25 cellular contexts compared by ENCODE assay signal in genomic region chr2:150137338-150137737, GRCh38.
DNase-seq lines count a peak whose midpoint lies in the region; ATAC-seq, FAIRE-seq and TF ChIP-seq lines count a peak whose summit lies in the region.
"Had no signal": no experiment of that assay in that cellular context is flagged by ENCODE, and none has a peak within 500 bp of the region (broad histone marks: within the 10 kb centered on the region; RNA-seq: fewer than 3 reads in every experiment).

No MANE protein-coding gene starts in this region.

- TF ChIP-seq CTCF in HFFc6 (IDR thresholded peaks at IDR 0.05) (no peak), mammary epithelial cell (conservative IDR thresholded peaks at IDR 0.05 in 1 of 2, IDR thresholded peaks at IDR 0.05 in 1 of 2; ENCODE audit: extremely low read depth in 1 of 2, insufficient read depth in 1 of 2, low read depth in 1 of 2, low read length in 2 of 2) (no peak), mesothelial cell of epicardium (IDR thresholded peaks at IDR 0.05; ENCODE audit: unreplicated experiment) (no peak), heart right ventricle (IDR thresholded peaks at IDR 0.05) (no peak)

- intact Hi-C loops in mammary epithelial cell (cut with micrococcal nuclease) (loop anchor here (2.0 kb wide), 1 partner anchor 541 kb away; no protein-coding TSS in a partner anchor), heart right ventricle (cut with DNase I) (no loop called here)

- no peaks in the 10 kb centered on the region for H3K36me3 Mint-ChIP-seq in HFFc6 (ENCODE audit: low read depth)
- H3K36me3 Mint-ChIP-seq in mesothelial cell of epicardium, result no peaks in the 10 kb centered on the region
- H3K36me3 Mint-ChIP-seq: CD14-positive monocyte; CD8-positive, alpha-beta memory T cell had no signal

- WGBS in mammary epithelial cell (ENCODE audit: low coverage, missing lambda C conversion rate), result 69% methylated on average over 2 of the region's 2 CpGs
- WGBS in heart right ventricle, 2 donors, result 93 to 97% methylated on average over 2 of the region's 2 CpGs

- TSS peak; percentile 29 for BruUV-seq in mammary epithelial cell (replicated peaks; lab: Mats Ljungman, UMichigan)

- TF ChIP-seq POLR2A in H54 (IDR thresholded peaks at IDR 0.05; ENCODE audit: low read depth, low read length), result no peak

- H3K9ac ChIP-seq in mammary epithelial cell (ENCODE audit: insufficient read depth, low read length), result no peak overlapping the region

- H3K4me2 ChIP-seq in mammary epithelial cell (ENCODE audit: insufficient read depth, low read depth, low read length), result no peak overlapping the region

- dilution Hi-C loops in mammary epithelial cell (cut with HindIII; ENCODE audit: low sequenced_read_pairs), result no loop called here

- H3K27me3 ChIP-seq in mammary epithelial cell (ENCODE audit: insufficient read depth, low read length) (no peaks in the 10 kb centered on the region), heart right ventricle (no peaks in the 10 kb centered on the region), SJCRH30 (no peaks in the 10 kb centered on the region)

- no peaks in the 10 kb centered on the region for H3K9me3 ChIP-seq in mammary epithelial cell (replicated peaks; ENCODE audit: insufficient read depth, low read length)
- H3K9me3 ChIP-seq in heart right ventricle, result no peaks in the 10 kb centered on the region
- no peaks in the 10 kb centered on the region for H3K9me3 ChIP-seq in SJCRH30 (replicated peaks)

- H3K27me3 Mint-ChIP-seq in HFFc6 (ENCODE audit: insufficient read depth) (no peaks in the 10 kb centered on the region), mesothelial cell of epicardium (ENCODE audit: low read depth) (no peaks in the 10 kb centered on the region)
- H3K27me3 Mint-ChIP-seq: B cell; CD8-positive, alpha-beta memory T cell had no signal

- H3K4me3 ChIP-seq in mammary epithelial cell (replicated peaks in 1 of 3; ENCODE audit: insufficient read depth in 1 of 3, low read depth in 2 of 3, low read length in 3 of 3) (no peak overlapping the region), heart right ventricle (no peak overlapping the region), SJCRH30 (no peak overlapping the region)
- H3K4me3 ChIP-seq: SK-N-MC had no signal

- H3K9me3 Mint-ChIP-seq in HFFc6 (no peaks in the 10 kb centered on the region), mesothelial cell of epicardium (no peaks in the 10 kb centered on the region)

- H3K36me3 ChIP-seq in mammary epithelial cell (ENCODE audit: insufficient read depth, low read length) (no peaks in the 10 kb centered on the region), heart right ventricle (no peaks in the 10 kb centered on the region), SJCRH30 (no peaks in the 10 kb centered on the region)

- H3K4me3 Mint-ChIP-seq in HFFc6, result no peak overlapping the region
- no peak overlapping the region for H3K4me3 Mint-ChIP-seq in mesothelial cell of epicardium
- H3K4me3 Mint-ChIP-seq: B cell; CD14-positive monocyte; CD8-positive, alpha-beta memory T cell had no signal

- ATAC-seq in heart right ventricle, result no peak
- ATAC-seq: PC-3 had no signal

- no peaks in the 10 kb centered on the region for H4K20me1 ChIP-seq in mammary epithelial cell (ENCODE audit: insufficient read depth, low read length)

- DNase-seq in HFFc6 (no peak), mammary epithelial cell (peak; percentile 44), mesothelial cell of epicardium (ENCODE audit: low spot score in 2 of 2, unreplicated experiment in 2 of 2) (no peak), H54 (ENCODE audit: insufficient read length, low spot score) (no peak), kidney glomerular epithelial cell (lab: John Stamatoyannopoulos, UW) (no peak), heart right ventricle (no peak), SJCRH30 (no peak)
- DNase-seq: CD8-positive, alpha-beta memory T cell; DMS153; Kasumi-1; MV-4-11; NCI-H1105; NCI-H1436 treated with DMSO at 0.1 percent for 48 hours; NCI-H1930; NCI-H2107; NCI-H446; NCI-H524 treated with DMSO at 0.1 percent for 48 hours; NCI-H774; PC-3; RPMI8226; SHP77; SW 1271 had no signal

- H3K79me2 ChIP-seq in mammary epithelial cell (ENCODE audit: insufficient read depth, low read length), result no peaks in the 10 kb centered on the region

- no peak overlapping the region for H2AFZ ChIP-seq in mammary epithelial cell (ENCODE audit: low read depth, low read length)

- peak overlapping the region; percentile 3; the same call in 1 of the 2 replicates for H3K27ac Mint-ChIP-seq in HFFc6
- peak overlapping the region; percentile 70 for H3K27ac Mint-ChIP-seq in mesothelial cell of epicardium
- H3K27ac Mint-ChIP-seq: B cell; CD14-positive monocyte; CD8-positive, alpha-beta memory T cell had no signal

- no peak overlapping the region for H3K27ac ChIP-seq in mammary epithelial cell (ENCODE audit: insufficient read depth, low read depth, low read length)
- no peak overlapping the region for H3K27ac ChIP-seq in heart right ventricle
- H3K27ac ChIP-seq in SJCRH30, result no peak overlapping the region
- H3K27ac ChIP-seq: SK-N-MC had no signal

- in situ Hi-C loops in mammary epithelial cell (cut with MboI; ENCODE audit: low sequenced_read_pairs in 2 of 2), result loop anchor here in 1 of 2 donors (25.0 kb wide), 1 partner anchor 350 kb away; the partner anchor contains the start of gene RND3

- no peak for FAIRE-seq in H54 (lab: Jason Lieb, UNC)

- H3K4me1 ChIP-seq in mammary epithelial cell (ENCODE audit: insufficient read depth, low read length) (peaks cover 41% of the 10 kb centered on the region), heart right ventricle (peaks cover 0 to 11% (median 0%) of the 10 kb centered on the region in 9 donors), SJCRH30 (peaks cover 20% of the 10 kb centered on the region)

- H3K4me1 Mint-ChIP-seq in HFFc6 (ENCODE audit: low read depth) (peaks cover 91% of the 10 kb centered on the region), mesothelial cell of epicardium (peaks cover 76% of the 10 kb centered on the region)
- H3K4me1 Mint-ChIP-seq: B cell; CD14-positive monocyte; CD8-positive, alpha-beta memory T cell had no signal

- CTCF ChIA-PET in mammary epithelial cell (lab: Charles Lee; ENCODE audit: low non-redundant PET), result no interaction called here
